Comparison of ENCODE assay signal across 13 cellular contexts in genomic region chr11:266676-267439, GRCh38. TPM values are rescaled to one million over a fixed set of nuclear protein-coding genes. Genes with fewer than 3 reads are reported as not detected.
DNase-seq lines count a peak whose midpoint lies in the region; ATAC-seq and TF ChIP-seq lines count a peak whose summit lies in the region.
"Had no signal": no experiment of that assay in that cellular context is flagged by ENCODE, and none has a peak within 500 bp of the region (broad histone marks: within the 10 kb centered on the region; RNA-seq: fewer than 3 reads in every experiment).

No MANE protein-coding gene starts in this region.

- H3K36me3 ChIP-seq in CD4-positive, CD25-positive, alpha-beta regulatory T cell (ENCODE audit: control insufficient read depth, insufficient read depth, low read length) = no peaks in the 10 kb centered on the region
- H3K36me3 ChIP-seq in stomach = no peaks in the 10 kb centered on the region
- no peaks in the 10 kb centered on the region for H3K36me3 ChIP-seq in transverse colon
- H3K36me3 ChIP-seq: gastroesophageal sphincter had no signal

- intact Hi-C loops in lower leg skin (cut with DNase I; ENCODE audit: low total_unique reads) (no loop called here), stomach (cut with DNase I; ENCODE audit: low total_unique reads) (no loop called here), transverse colon (cut with DNase I; ENCODE audit: low total_unique reads) (no loop called here)

- H3K27me3 ChIP-seq in CD4-positive, CD25-positive, alpha-beta regulatory T cell (ENCODE audit: control insufficient read depth, insufficient read depth, low read length) = no peaks in the 10 kb centered on the region
- H3K27me3 ChIP-seq in stomach (peaks cover 0 to 27% (median 0%) of the 10 kb centered on the region in 3 donors), transverse colon (peaks cover 7% of the 10 kb centered on the region)

- ATAC-seq in CD4-positive, CD25-positive, alpha-beta regulatory T cell (ENCODE audit: low read depth in 2 of 2) = peak in 1 of 2 donors; percentile 18

- peak overlapping the region; percentile 48 to 93 (median 75) for H3K27ac Mint-ChIP-seq in CD4-positive, CD25-positive, alpha-beta regulatory T cell
- H3K27ac Mint-ChIP-seq: brain had no signal

- H3K9me3 ChIP-seq in CD4-positive, CD25-positive, alpha-beta regulatory T cell (ENCODE audit: control insufficient read depth in 2 of 2, low read length in 2 of 2) = peaks cover 0 to 4% of the 10 kb centered on the region in 2 experiments
- peaks cover 0 to 10% (median 0%) of the 10 kb centered on the region in 4 donors for H3K9me3 ChIP-seq in stomach
- no peaks in the 10 kb centered on the region for H3K9me3 ChIP-seq in transverse colon
- H3K9me3 ChIP-seq: gastroesophageal sphincter had no signal

- no peak for TF ChIP-seq POLR2A in lower leg skin (IDR thresholded peaks at IDR 0.05)
- TF ChIP-seq POLR2A in stomach (IDR thresholded peaks at IDR 0.05) = no peak
- no peak for TF ChIP-seq POLR2A in transverse colon (IDR thresholded peaks at IDR 0.05)

- no peaks in the 10 kb centered on the region for H3K36me3 Mint-ChIP-seq in CD4-positive, CD25-positive, alpha-beta regulatory T cell
- H3K36me3 Mint-ChIP-seq: brain had no signal

- DNase-seq in CD4-positive, CD25-positive, alpha-beta regulatory T cell = peak in 1 of 3 donors; percentile 38
- DNase-seq in Kasumi-1 (lab: John Stamatoyannopoulos, UW) (peak; percentile 23 to 67), lower leg skin (ENCODE audit: low spot score in 2 of 2) (peak; percentile 43 to 86), stomach (no peak), NCI-H510A (lab: John Stamatoyannopoulos, UW) (no peak), transverse colon (no peak)
- peak; percentile 82 for DNase-seq in activated CD8-positive, alpha-beta memory T cell treated with anti-CD3 and anti-CD28 coated beads for 24 hours
- DNase-seq in NK-92 treated with Interleukin-12 subunit alpha and Interleukin-12 subunit beta, amount 100 ng/mL, for 24 hours (lab: John Stamatoyannopoulos, UW) = no peak
- DNase-seq: NCI-H2171, nephron progenitor cell had no signal

- TF ChIP-seq EP300 in stomach (IDR thresholded peaks at IDR 0.05) = no peak
- TF ChIP-seq EP300 in transverse colon (IDR thresholded peaks at IDR 0.05; ENCODE audit: low read depth) = no peak

- H3K27me3 Mint-ChIP-seq in CD4-positive, CD25-positive, alpha-beta regulatory T cell = peaks cover 5% of the 10 kb centered on the region

- H3K27ac ChIP-seq in CD4-positive, CD25-positive, alpha-beta regulatory T cell (ENCODE audit: insufficient read depth, low read length, poor library complexity, severe bottlenecking) = peak overlapping the region; percentile 51
- H3K27ac ChIP-seq in stomach (no peak overlapping the region), transverse colon (peak overlapping the region in 1 of 4 donors; percentile 2)

- peaks cover 0 to 2% (median 0%) of the 10 kb centered on the region in 7 donors for H3K9me3 Mint-ChIP-seq in CD4-positive, CD25-positive, alpha-beta regulatory T cell

- WGBS in lower leg skin, 2 donors = 57 to 58% methylated on average over 5 to 6 of the region's 13 CpGs
- WGBS in stomach, 5 donors = 78 to 88% (median 84%) methylated on average over 4 to 5 of the region's 13 CpGs
- 68 to 91% methylated on average over 4 to 5 of the region's 13 CpGs for WGBS in transverse colon (ENCODE audit: low coverage in 1 of 2), 2 donors

- H3K4me3 Mint-ChIP-seq in CD4-positive, CD25-positive, alpha-beta regulatory T cell = peak overlapping the region; percentile 45 to 92 (median 79)
- H3K4me3 Mint-ChIP-seq: brain, nephron progenitor cell had no signal

- H3K4me1 ChIP-seq in CD4-positive, CD25-positive, alpha-beta regulatory T cell (ENCODE audit: control insufficient read depth, insufficient read depth, low read length, poor library complexity, severe bottlenecking) = peaks cover 34% of the 10 kb centered on the region
- peaks cover 0 to 23% (median 10%) of the 10 kb centered on the region in 4 donors for H3K4me1 ChIP-seq in stomach
- peaks cover 0 to 20% (median 15%) of the 10 kb centered on the region in 4 donors for H3K4me1 ChIP-seq in transverse colon

- H3K4me3 ChIP-seq in CD4-positive, CD25-positive, alpha-beta regulatory T cell (ENCODE audit: low read depth, low read length) = peak overlapping the region; percentile 31
- H3K4me3 ChIP-seq in lower leg skin (ENCODE audit: low read depth, poor library complexity, severe bottlenecking) (no peak overlapping the region), stomach (no peak overlapping the region), transverse colon (no peak overlapping the region)

- in situ Hi-C loops in transverse colon (cut with MboI; ENCODE audit: low pct_ligation_motif_present in 1 of 4, low pct_unique_long_range_greater_than_20kb in 1 of 4, low sequenced_read_pairs in 3 of 4) = no loop called here

- TF ChIP-seq CTCF in lower leg skin (IDR thresholded peaks at IDR 0.05) = no peak
- no peak for TF ChIP-seq CTCF in stomach (IDR thresholded peaks at IDR 0.05)
- no peak for TF ChIP-seq CTCF in transverse colon (IDR thresholded peaks at IDR 0.05)

- H3K4me1 Mint-ChIP-seq in CD4-positive, CD25-positive, alpha-beta regulatory T cell = peaks cover 8 to 38% (median 20%) of the 10 kb centered on the region in 4 donors

RNA-seq across cellular contexts. Expression of gene NLRP6, which starts 11.3 kb away (rescaled TPM):
- 1.8 TPM for total RNA-seq in CD4-positive, CD25-positive, alpha-beta regulatory T cell
- 1 to 10 TPM in 3 of 4 donors, under 1 TPM in 1; 0.36 to 4.0 (median 2.4) TPM for polyA plus RNA-seq in CD4-positive, CD25-positive, alpha-beta regulatory T cell
- total RNA-seq in lower leg skin (under 1 TPM in 3 of 4 donors, not detected in 1; 0.25 to 0.32 (median 0.27) TPM), stomach (1 to 10 TPM in 1 of 5 donors, under 1 TPM in 2, not detected in 2; 0.45 to 3.6 (median 0.55) TPM), transverse colon (1 to 10 TPM in 2 of 4 donors, not detected in 2; 1.8 to 2.1 TPM)
- polyA plus RNA-seq in stomach = under 1 TPM in 2 of 3 donors, not detected in 1; 0.08 to 0.12 TPM

RNA-seq across cellular contexts. Expression of gene PGGHG, which starts 22.1 kb away (rescaled TPM):
- total RNA-seq in CD4-positive, CD25-positive, alpha-beta regulatory T cell = 188 TPM
- polyA plus RNA-seq in CD4-positive, CD25-positive, alpha-beta regulatory T cell = 1 to 10 TPM; 1.5 to 2.9 (median 2.5) TPM
- 1 to 10 TPM; 4.0 to 7.7 (median 6.9) TPM for total RNA-seq in lower leg skin
- total RNA-seq in stomach = 10 to 100 TPM in 4 of 5 donors, 1 to 10 TPM in 1; 3.5 to 34.8 (median 11.9) TPM
- polyA plus RNA-seq in stomach = 10 to 100 TPM; 14.4 to 44.0 (median 20.7) TPM
- total RNA-seq in transverse colon = 100 to 1,000 TPM in 1 of 4 donors, 10 to 100 TPM in 3; 15.4 to 117 (median 30.8) TPM

RNA-seq across cellular contexts. Expression of gene PSMD13, which starts 30.1 kb away (rescaled TPM):
- total RNA-seq in CD4-positive, CD25-positive, alpha-beta regulatory T cell = 99.6 TPM
- polyA plus RNA-seq in CD4-positive, CD25-positive, alpha-beta regulatory T cell = 100 to 1,000 TPM; 223 to 276 (median 261) TPM
- total RNA-seq in lower leg skin = 100 to 1,000 TPM in 1 of 4 donors, 10 to 100 TPM in 3; 65.1 to 115 (median 90.8) TPM
- total RNA-seq in stomach = 100 to 1,000 TPM in 2 of 5 donors, 10 to 100 TPM in 3; 36.2 to 132 (median 64.9) TPM
- polyA plus RNA-seq in stomach = 100 to 1,000 TPM; 116 to 126 (median 123) TPM
- total RNA-seq in transverse colon = 10 to 100 TPM; 23.2 to 96.5 (median 52.2) TPM

RNA-seq across cellular contexts. Expression of gene SIRT3, which starts 30.7 kb away (rescaled TPM):
- total RNA-seq in CD4-positive, CD25-positive, alpha-beta regulatory T cell = 14.2 TPM
- 10 to 100 TPM in 2 of 4 donors, 1 to 10 TPM in 2; 6.9 to 12.4 (median 10.3) TPM for polyA plus RNA-seq in CD4-positive, CD25-positive, alpha-beta regulatory T cell
- total RNA-seq in lower leg skin (10 to 100 TPM; 12.6 to 18.4 (median 14.2) TPM), stomach (10 to 100 TPM in 2 of 5 donors, 1 to 10 TPM in 3; 5.4 to 63.7 (median 7.3) TPM), transverse colon (10 to 100 TPM in 3 of 4 donors, 1 to 10 TPM in 1; 7.2 to 27.9 (median 20.6) TPM)
- polyA plus RNA-seq in stomach = 10 to 100 TPM; 10.8 to 19.2 (median 13.8) TPM

RNA-seq across cellular contexts. Expression of gene IFITM5, which starts 32.5 kb away (rescaled TPM):
- not detected for total RNA-seq in CD4-positive, CD25-positive, alpha-beta regulatory T cell
- not detected for polyA plus RNA-seq in CD4-positive, CD25-positive, alpha-beta regulatory T cell
- total RNA-seq in lower leg skin = not detected
- under 1 TPM in 1 of 5 donors, not detected in 4; 0.73 TPM for total RNA-seq in stomach
- polyA plus RNA-seq in stomach = not detected
- not detected for total RNA-seq in transverse colon
- total RNA-seq: gastroesophageal sphincter; T-helper 2 cell treated with Interferon-gamma antibody and Interleukin-4, amounts not matched to agents 100 ng/mL and 5 ng/mL, for 36 hours had no signal

Comparison
In these comparisons a context has a peak if more than half of its experiments do, and no peak if none do; other contexts are left out.
1. DNase-seq: peak in Kasumi-1 (2 of 2), activated CD8-positive, alpha-beta memory T cell treated with anti-CD3 and anti-CD28 coated beads for 24 hours (single experiment) and lower leg skin (2 of 2); none in stomach (single experiment), NK-92 treated with Interleukin-12 subunit alpha and Interleukin-12 subunit beta, amount 100 ng/mL, for 24 hours (single experiment), NCI-H510A (single experiment) and transverse colon (single experiment).